ENCODE assay signal across 6 cellular contexts in genomic region chr14:22822017-22822618, GRCh38. TPM values are rescaled to one million over a fixed set of nuclear protein-coding genes. Genes with fewer than 3 reads are reported as not detected.
DNase-seq lines count a peak whose midpoint lies in the region; ATAC-seq and TF ChIP-seq lines count a peak whose summit lies in the region.

No MANE protein-coding gene starts in this region.

- peak overlapping the region; percentile 98 for H3K18ac ChIP-seq in mesendoderm (ENCODE audit: low read length)

- peak overlapping the region; percentile 92 for H3K56ac ChIP-seq in mesendoderm (ENCODE audit: low read length)

- H4K8ac ChIP-seq in mesendoderm (ENCODE audit: low read depth, low read length), result peak overlapping the region; percentile 82

- no peak overlapping the region for H3K27ac Mint-ChIP-seq in activated CD8-positive, alpha-beta T cell treated with anti-CD3 and anti-CD28 coated beads for 36 hours

- H3K23ac ChIP-seq in mesendoderm (ENCODE audit: low read length), result peak overlapping the region; percentile 86

- DNase-seq in BJ (ENCODE audit: low read depth) (no peak), mesendoderm (peak; percentile 92), caudate nucleus (lab: John Stamatoyannopoulos, UW) (no peak), GF-D8 (lab: John Stamatoyannopoulos, UW) (no peak)
- no peak for DNase-seq in activated CD8-positive, alpha-beta T cell treated with anti-CD3 and anti-CD28 coated beads for 36 hours
- DNase-seq in stimulated activated CD4-positive, alpha-beta T cell treated with anti-CD3 and anti-CD28 coated beads, Interleukin-4, amount 100 ng/mL, for 4 hours, result no peak

- intact Hi-C loops in activated CD8-positive, alpha-beta T cell treated with anti-CD3 and anti-CD28 coated beads for 36 hours (cut with micrococcal nuclease), result loop anchor here (10.0 kb wide), 1 partner anchor 247 kb away; no protein-coding TSS in a partner anchor

- peak overlapping the region; percentile 59 for H3K4me3 Mint-ChIP-seq in activated CD8-positive, alpha-beta T cell treated with anti-CD3 and anti-CD28 coated beads for 36 hours

- H3K4me3 ChIP-seq in BJ (ENCODE audit: low read depth, low read length) (peak overlapping the region; percentile 28; the same call in 1 of the 2 replicates), mesendoderm (ENCODE audit: low read length) (peak overlapping the region; percentile 72)

- peaks cover 15% of the 10 kb centered on the region for H3K4me1 ChIP-seq in mesendoderm (ENCODE audit: control insufficient read depth, low read depth, low read length)

- H3K79me1 ChIP-seq in mesendoderm (ENCODE audit: low read length), result no peaks in the 10 kb centered on the region

- H3K27me3 ChIP-seq in BJ (ENCODE audit: control insufficient read depth, insufficient read depth, low read length) (no peaks in the 10 kb centered on the region), mesendoderm (ENCODE audit: insufficient read depth, low read length, poor library complexity) (no peaks in the 10 kb centered on the region)

- H3K4me2 ChIP-seq in mesendoderm (ENCODE audit: low read length), result peak overlapping the region; percentile 85

- H3K36me3 Mint-ChIP-seq in activated CD8-positive, alpha-beta T cell treated with anti-CD3 and anti-CD28 coated beads for 36 hours (ENCODE audit: low read depth), result no peaks in the 10 kb centered on the region

- no peak for ATAC-seq in activated CD8-positive, alpha-beta T cell treated with anti-CD3 and anti-CD28 coated beads for 36 hours

- H3K4ac ChIP-seq in mesendoderm (ENCODE audit: low read depth, low read length), result peak overlapping the region; percentile 99

- H3K27ac ChIP-seq in mesendoderm (ENCODE audit: low read depth, low read length) (peak overlapping the region; percentile 96), caudate nucleus (ENCODE audit: low read depth, low read length) (no peak overlapping the region)

- no CpG with 5 or more reads among the region's 34 CpGs for WGBS in mesendoderm (ENCODE audit: extremely low coverage, insufficient coverage, low lambda C conversion rate)

- H3K9me3 Mint-ChIP-seq in activated CD8-positive, alpha-beta T cell treated with anti-CD3 and anti-CD28 coated beads for 36 hours, result no peaks in the 10 kb centered on the region

- no peaks in the 10 kb centered on the region for H3K36me3 ChIP-seq in BJ (ENCODE audit: control insufficient read depth, insufficient read depth, low read length)
- no peaks in the 10 kb centered on the region for H3K36me3 ChIP-seq in mesendoderm (ENCODE audit: control insufficient read depth, insufficient read depth, low read length)

- no peaks in the 10 kb centered on the region for H3K79me2 ChIP-seq in mesendoderm (ENCODE audit: control insufficient read depth, insufficient read depth, low read length)

- TF ChIP-seq CTCF in BJ (IDR thresholded peaks at IDR 0.05; ENCODE audit: insufficient read depth, low read depth, low read length), result no peak
- TF ChIP-seq CTCF in activated CD8-positive, alpha-beta T cell treated with anti-CD3 and anti-CD28 coated beads for 36 hours (IDR thresholded peaks at IDR 0.05), result no peak

- H4K5ac ChIP-seq in mesendoderm (ENCODE audit: low read length), result peak overlapping the region; percentile 21

- CTCF ChIA-PET in BJ (lab: Yijun Ruan, JAX), result interaction anchor here (0.5 to 7.8 kb wide), 27 partner anchors 14 to 432 kb away, joined by 3 to 234 read pairs (median 4); partner anchors contain the start of genes AJUBA, LRP10, MMP14 and OXA1L
- CTCF ChIA-PET in activated CD8-positive, alpha-beta T cell treated with anti-CD3 and anti-CD28 coated beads for 36 hours (lab: Charles Lee), result interaction anchor here (0.7 to 22.4 kb wide), 31 partner anchors 8 to 908 kb away, joined by 3 to 469 read pairs (median 5); partner anchors contain the start of genes LRP10, MMP14, OXA1L and REM2

- H2BK15ac ChIP-seq in mesendoderm (replicated peaks; ENCODE audit: low read depth), result peak overlapping the region; percentile 48

- peaks cover 27% of the 10 kb centered on the region for H3K4me1 Mint-ChIP-seq in activated CD8-positive, alpha-beta T cell treated with anti-CD3 and anti-CD28 coated beads for 36 hours (ENCODE audit: low read depth)

- H3K9ac ChIP-seq in mesendoderm (ENCODE audit: low read length), result peak overlapping the region; percentile 81

- H3K27me3 Mint-ChIP-seq in activated CD8-positive, alpha-beta T cell treated with anti-CD3 and anti-CD28 coated beads for 36 hours, result peaks cover 13% of the 10 kb centered on the region

- peak overlapping the region; percentile 98 for H2BK120ac ChIP-seq in mesendoderm (ENCODE audit: low read depth, low read length)

- POLR2A ChIA-PET in BJ (lab: Charles Lee), result interaction anchor here (0.7 to 1.7 kb wide), 2 partner anchors 29 to 264 kb away, joined by 12 to 14 read pairs; no protein-coding TSS in a partner anchor
- POLR2A ChIA-PET in activated CD8-positive, alpha-beta T cell treated with anti-CD3 and anti-CD28 coated beads for 36 hours (lab: Charles Lee), result interaction anchor here (0.6 to 1.9 kb wide), 7 partner anchors 8 to 261 kb away, joined by 3 to 7 read pairs (median 4); partner anchors contain the start of genes DAD1 and OXA1L

- H2BK5ac ChIP-seq in mesendoderm (ENCODE audit: low read length), result peak overlapping the region; percentile 96

- H2AK5ac ChIP-seq in mesendoderm (ENCODE audit: low read length), result peak overlapping the region; percentile 25

RNA-seq across cellular contexts. Expression of gene SLC7A7, which starts 6.9 kb away (rescaled TPM):
- 7.5 and 9.4 TPM in 2 replicates for polyA plus RNA-seq in BJ (2011; rRNA removed)
- 5.3 and 8.2 TPM in 2 replicates for polyA minus RNA-seq in BJ (2011; rRNA and poly(A)+ RNA removed)
- total RNA-seq in activated CD8-positive, alpha-beta T cell treated with anti-CD3 and anti-CD28 coated beads for 36 hours, result under 1 TPM in 1 of 2 experiments, not detected in 1; 0.45 TPM
- polyA plus RNA-seq in mesendoderm (2013, experiment 1 of 2), result 8.9 TPM
- polyA plus RNA-seq in mesendoderm (2013, experiment 2 of 2), result 8.0 TPM

RNA-seq across cellular contexts. Expression of gene MRPL52, which starts 7.6 kb away (rescaled TPM):
- polyA plus RNA-seq in BJ (2011; rRNA removed), result 66.7 and 78.6 TPM in 2 replicates
- polyA minus RNA-seq in BJ (2011; rRNA and poly(A)+ RNA removed), result 14.4 and 15.7 TPM in 2 replicates
- total RNA-seq in activated CD8-positive, alpha-beta T cell treated with anti-CD3 and anti-CD28 coated beads for 36 hours, result 100 to 1,000 TPM; 122 to 126 TPM
- polyA plus RNA-seq in mesendoderm (2013, experiment 1 of 2), result 355 TPM
- 362 TPM for polyA plus RNA-seq in mesendoderm (2013, experiment 2 of 2)

RNA-seq across cellular contexts. Expression of gene MMP14, which starts 14.3 kb away (rescaled TPM):
- polyA plus RNA-seq in BJ (2011; rRNA removed), result 327 and 592 TPM in 2 replicates
- 176 and 229 TPM in 2 replicates for polyA minus RNA-seq in BJ (2011; rRNA and poly(A)+ RNA removed)
- 1 to 10 TPM; 1.9 to 3.1 TPM for total RNA-seq in activated CD8-positive, alpha-beta T cell treated with anti-CD3 and anti-CD28 coated beads for 36 hours
- polyA plus RNA-seq in mesendoderm (2013, experiment 1 of 2), result 188 TPM
- polyA plus RNA-seq in mesendoderm (2013, experiment 2 of 2), result 174 TPM

RNA-seq across cellular contexts. Expression of gene LRP10, which starts 49.4 kb away (rescaled TPM):
- 124 and 308 TPM in 2 replicates for polyA plus RNA-seq in BJ (2011; rRNA removed)
- 190 and 213 TPM in 2 replicates for polyA minus RNA-seq in BJ (2011; rRNA and poly(A)+ RNA removed)
- 10 to 100 TPM; 18.7 to 21.0 TPM for total RNA-seq in activated CD8-positive, alpha-beta T cell treated with anti-CD3 and anti-CD28 coated beads for 36 hours
- 11.7 TPM for polyA plus RNA-seq in mesendoderm (2013, experiment 1 of 2)
- 11.5 TPM for polyA plus RNA-seq in mesendoderm (2013, experiment 2 of 2)

RNA-seq across cellular contexts. Expression of gene OXA1L, which starts 55.6 kb away (rescaled TPM):
- polyA plus RNA-seq in BJ (2011; rRNA removed), result 157 and 191 TPM in 2 replicates
- polyA minus RNA-seq in BJ (2011; rRNA and poly(A)+ RNA removed), result 59.2 and 80.4 TPM in 2 replicates
- 100 to 1,000 TPM; 134 to 140 TPM for total RNA-seq in activated CD8-positive, alpha-beta T cell treated with anti-CD3 and anti-CD28 coated beads for 36 hours
- polyA plus RNA-seq in mesendoderm (2013, experiment 1 of 2), result 117 TPM
- 118 TPM for polyA plus RNA-seq in mesendoderm (2013, experiment 2 of 2)
